In the genomic region with DNA sequence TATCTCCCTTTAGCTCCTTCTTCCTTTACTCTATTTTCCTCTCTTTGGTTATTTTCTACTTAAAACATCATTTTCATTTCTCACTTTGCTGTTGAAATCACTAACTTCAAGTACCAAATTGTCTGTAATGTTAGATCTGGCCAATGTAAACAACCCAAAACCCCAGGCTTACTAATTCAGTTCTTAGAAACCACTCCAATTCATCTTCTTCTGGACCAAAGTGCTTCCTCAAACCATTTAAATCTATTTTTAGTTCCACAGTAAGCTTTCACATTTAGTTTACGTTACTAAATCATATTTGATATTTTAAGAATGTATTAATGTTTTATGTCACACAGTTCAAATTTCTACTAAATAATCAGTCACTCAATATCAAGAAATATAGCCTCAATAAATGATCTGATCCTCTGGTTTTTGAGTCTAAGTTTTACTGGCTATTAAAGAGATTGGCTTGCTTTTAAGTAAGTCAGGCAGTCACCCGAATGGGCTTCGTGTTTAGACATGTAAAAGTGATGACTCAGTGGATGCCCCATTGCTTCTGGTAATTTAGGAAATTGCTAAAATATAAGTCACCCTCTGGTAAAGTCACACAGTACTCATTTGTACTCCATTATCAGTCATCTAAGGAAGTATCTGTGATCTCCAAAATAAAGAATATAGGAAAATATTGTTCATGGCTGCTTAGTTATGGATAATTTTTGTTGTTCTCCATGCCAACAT, we compare ENCODE assay signal across 15 cellular contexts.
DNase-seq lines count a peak whose midpoint lies in the region; ATAC-seq and TF ChIP-seq lines count a peak whose summit lies in the region.
"Had no signal": no experiment of that assay in that cellular context is flagged by ENCODE, and none has a peak within 500 bp of the region (broad histone marks: within the 10 kb centered on the region; RNA-seq: fewer than 3 reads in every experiment).

No MANE protein-coding gene starts in this region.

- H3K4me2 ChIP-seq in PC-3 (ENCODE audit: low read length) (peak overlapping the region; percentile 60), mesendoderm (ENCODE audit: low read length) (no peak overlapping the region)

- intact Hi-C loops in PC-3 (cut with micrococcal nuclease) (loop anchor here (1.0 kb wide), 2 partner anchors 23 to 88 kb away; no protein-coding TSS in a partner anchor), natural killer cell (cut with micrococcal nuclease) (no loop called here)

- H3K9ac ChIP-seq in PC-3 (ENCODE audit: low read length) (no peak overlapping the region), endocrine pancreas (ENCODE audit: control insufficient read depth, insufficient read depth, low read length) (no peak overlapping the region), mesendoderm (ENCODE audit: low read length) (no peak overlapping the region)

- H3K18ac ChIP-seq in mesendoderm (ENCODE audit: low read length): no peak overlapping the region

- no peak overlapping the region for H3K4me3 Mint-ChIP-seq in natural killer cell
- H3K4me3 Mint-ChIP-seq in CD8-positive, alpha-beta memory T cell: no peak overlapping the region
- H3K4me3 Mint-ChIP-seq: activated naive CD4-positive, alpha-beta T cell treated with anti-CD3 and anti-CD28 coated beads, Interleukin-2, amount 50 U/mL, for 24 hours; natural killer cell treated with Interleukin-12 subunit alpha and Interleukin-12 subunit beta and Interleukin-15 and Interleukin-18, amount 100 ng/mL, for 72 hours had no signal

- H3K4me3 ChIP-seq in PC-3 (ENCODE audit: low read length) (peak overlapping the region; percentile 22; the same call in 1 of the 2 replicates), endocrine pancreas (ENCODE audit: control insufficient read depth, insufficient read depth, low read length) (peak overlapping the region; percentile 29), mesendoderm (ENCODE audit: low read length) (no peak overlapping the region)
- no peak overlapping the region for H3K4me3 ChIP-seq in CD8-positive, alpha-beta memory T cell (ENCODE audit: low read length)

- H3K9me3 Mint-ChIP-seq in natural killer cell: peaks cover 11 to 17% of the 10 kb centered on the region in 2 donors
- peaks cover 3 to 31% (median 20%) of the 10 kb centered on the region in 5 donors for H3K9me3 Mint-ChIP-seq in CD8-positive, alpha-beta memory T cell

- H4K5ac ChIP-seq in mesendoderm (ENCODE audit: low read length): no peak overlapping the region

- no peaks in the 10 kb centered on the region for H3K79me2 ChIP-seq in PC-3 (ENCODE audit: low read length)
- no peaks in the 10 kb centered on the region for H3K79me2 ChIP-seq in mesendoderm (ENCODE audit: control insufficient read depth, insufficient read depth, low read length)

- H3K4me1 ChIP-seq in PC-3 (ENCODE audit: insufficient read depth, low read length) (peaks cover 20% of the 10 kb centered on the region), endocrine pancreas (ENCODE audit: control insufficient read depth, insufficient read depth, low read length) (peaks cover 8% of the 10 kb centered on the region), mesendoderm (ENCODE audit: control insufficient read depth, low read depth, low read length) (no peaks in the 10 kb centered on the region)
- no peaks in the 10 kb centered on the region for H3K4me1 ChIP-seq in CD8-positive, alpha-beta memory T cell (ENCODE audit: insufficient read depth, low read length)

- DNase-seq in COLO829 (ENCODE audit: low spot score) (peak; percentile 66), PC-3 (peak; percentile 88), mesendoderm (peak; percentile 35), caudate nucleus (lab: John Stamatoyannopoulos, UW) (no peak), natural killer cell (no peak)
- DNase-seq in CD8-positive, alpha-beta memory T cell: no peak
- DNase-seq: cortex of kidney, NCI-H1092 treated with DMSO at 0.1 percent for 48 hours, right cardiac atrium, WERI-Rb-1 had no signal

- H2BK15ac ChIP-seq in mesendoderm (replicated peaks; ENCODE audit: low read depth): no peak overlapping the region

- POLR2A ChIA-PET in PC-3 (lab: Charles Lee; ENCODE audit: unreplicated experiment): no interaction called here
- POLR2A ChIA-PET in CD8-positive, alpha-beta memory T cell (lab: Charles Lee): no interaction called here

- no peaks in the 10 kb centered on the region for H4K20me1 ChIP-seq in PC-3 (ENCODE audit: low read length)

- no peaks in the 10 kb centered on the region for H3F3A ChIP-seq in PC-3 (ENCODE audit: low read length, unreplicated experiment)

- no peaks in the 10 kb centered on the region for H3K36me3 ChIP-seq in PC-3 (ENCODE audit: low read depth, low read length)
- H3K36me3 ChIP-seq in endocrine pancreas (ENCODE audit: control insufficient read depth, insufficient read depth, low read length): no peaks in the 10 kb centered on the region
- H3K36me3 ChIP-seq in mesendoderm (ENCODE audit: control insufficient read depth, insufficient read depth, low read length): no peaks in the 10 kb centered on the region
- H3K36me3 ChIP-seq in CD8-positive, alpha-beta memory T cell (ENCODE audit: insufficient read depth, low read length): no peaks in the 10 kb centered on the region
- H3K36me3 ChIP-seq: WERI-Rb-1 had no signal

- TF ChIP-seq CTCF in PC-3 (conservative IDR thresholded peaks at IDR 0.05; ENCODE audit: low read depth, low read length): no peak
- no peak for TF ChIP-seq CTCF in natural killer cell (IDR thresholded peaks at IDR 0.05)

- peak overlapping the region; percentile 68 for H3K27ac ChIP-seq in PC-3 (ENCODE audit: low read length)
- H3K27ac ChIP-seq in mesendoderm (ENCODE audit: low read depth, low read length): no peak overlapping the region
- no peak overlapping the region for H3K27ac ChIP-seq in caudate nucleus (ENCODE audit: low read depth, low read length)
- no peak overlapping the region for H3K27ac ChIP-seq in CD8-positive, alpha-beta memory T cell (ENCODE audit: low read depth, low read length)
- H3K27ac ChIP-seq: WERI-Rb-1 had no signal

- CTCF ChIA-PET in PC-3 (lab: Charles Lee): no interaction called here
- CTCF ChIA-PET in CD8-positive, alpha-beta memory T cell (lab: Charles Lee): no interaction called here

- no peak overlapping the region for H2AK5ac ChIP-seq in mesendoderm (ENCODE audit: low read length)

- H3K4ac ChIP-seq in mesendoderm (ENCODE audit: low read depth, low read length): no peak overlapping the region

- ATAC-seq in PC-3: peak; percentile 98
- ATAC-seq in HG02610 (IDR thresholded peaks at IDR 0.05; ENCODE audit: unreplicated experiment): no peak
- ATAC-seq in natural killer cell: no peak
- ATAC-seq: HCT116; natural killer cell treated with Interleukin-12 subunit alpha and Interleukin-12 subunit beta and Interleukin-15 and Interleukin-18, amount 100 ng/mL, for 72 hours; right cardiac atrium had no signal

- H3K27ac Mint-ChIP-seq in natural killer cell: no peak overlapping the region
- H3K27ac Mint-ChIP-seq in CD8-positive, alpha-beta memory T cell: no peak overlapping the region
- H3K27ac Mint-ChIP-seq: activated naive CD4-positive, alpha-beta T cell treated with anti-CD3 and anti-CD28 coated beads, Interleukin-2, amount 50 U/mL, for 24 hours; natural killer cell treated with Interleukin-12 subunit alpha and Interleukin-12 subunit beta and Interleukin-15 and Interleukin-18, amount 100 ng/mL, for 72 hours had no signal

- H3K56ac ChIP-seq in mesendoderm (ENCODE audit: low read length): no peak overlapping the region

- H2BK120ac ChIP-seq in mesendoderm (ENCODE audit: low read depth, low read length): no peak overlapping the region

- H3K36me3 Mint-ChIP-seq in natural killer cell: peaks cover 7% of the 10 kb centered on the region
- no peaks in the 10 kb centered on the region for H3K36me3 Mint-ChIP-seq in CD8-positive, alpha-beta memory T cell
- H3K36me3 Mint-ChIP-seq: activated naive CD4-positive, alpha-beta T cell treated with anti-CD3 and anti-CD28 coated beads, Interleukin-2, amount 50 U/mL, for 24 hours; natural killer cell treated with Interleukin-12 subunit alpha and Interleukin-12 subunit beta and Interleukin-15 and Interleukin-18, amount 100 ng/mL, for 72 hours had no signal

- no peaks in the 10 kb centered on the region for H3K27me3 Mint-ChIP-seq in natural killer cell (ENCODE audit: low read depth in 2 of 2)
- H3K27me3 Mint-ChIP-seq in CD8-positive, alpha-beta memory T cell: no peaks in the 10 kb centered on the region
- H3K27me3 Mint-ChIP-seq: activated naive CD4-positive, alpha-beta T cell treated with anti-CD3 and anti-CD28 coated beads, Interleukin-2, amount 50 U/mL, for 24 hours; natural killer cell treated with Interleukin-12 subunit alpha and Interleukin-12 subunit beta and Interleukin-15 and Interleukin-18, amount 100 ng/mL, for 72 hours had no signal

- H3K9me3 ChIP-seq in PC-3 (ENCODE audit: low read length) (no peaks in the 10 kb centered on the region), endocrine pancreas (ENCODE audit: control insufficient read depth, low read length) (no peaks in the 10 kb centered on the region)
- no peaks in the 10 kb centered on the region for H3K9me3 ChIP-seq in CD8-positive, alpha-beta memory T cell (ENCODE audit: low read length)

- no peak overlapping the region for H4K8ac ChIP-seq in mesendoderm (ENCODE audit: low read depth, low read length)

- no peaks in the 10 kb centered on the region for H3K4me1 Mint-ChIP-seq in natural killer cell
- H3K4me1 Mint-ChIP-seq in CD8-positive, alpha-beta memory T cell: no peaks in the 10 kb centered on the region
- H3K4me1 Mint-ChIP-seq: activated naive CD4-positive, alpha-beta T cell treated with anti-CD3 and anti-CD28 coated beads, Interleukin-2, amount 50 U/mL, for 24 hours had no signal

- H2BK5ac ChIP-seq in mesendoderm (ENCODE audit: low read length): no peak overlapping the region

- H3K79me1 ChIP-seq in mesendoderm (ENCODE audit: low read length): no peaks in the 10 kb centered on the region

- H3K23ac ChIP-seq in mesendoderm (ENCODE audit: low read length): no peak overlapping the region

- no peaks in the 10 kb centered on the region for H3K9me2 ChIP-seq in PC-3 (replicated peaks; ENCODE audit: low read length)

- H2AFZ ChIP-seq in PC-3 (ENCODE audit: low read length): no peak overlapping the region

- no peaks in the 10 kb centered on the region for H3K27me3 ChIP-seq in PC-3 (ENCODE audit: low read length)
- H3K27me3 ChIP-seq in endocrine pancreas (ENCODE audit: control insufficient read depth, insufficient read depth, low read length): no peaks in the 10 kb centered on the region
- no peaks in the 10 kb centered on the region for H3K27me3 ChIP-seq in mesendoderm (ENCODE audit: insufficient read depth, low read length, poor library complexity)
- no peaks in the 10 kb centered on the region for H3K27me3 ChIP-seq in CD8-positive, alpha-beta memory T cell (ENCODE audit: insufficient read depth, low read length, poor library complexity, severe bottlenecking)

- BruUV-seq in PC-3 (replicated peaks; lab: Mats Ljungman, UMichigan): no TSS peak

- WGBS in mesendoderm (ENCODE audit: extremely low coverage, insufficient coverage, low lambda C conversion rate): no CpG with 5 or more reads among the region's 3 CpGs

Comparison
In these comparisons a context has a peak if more than half of its experiments do, and no peak if none do; other contexts are left out.
1. DNase-seq: peak in COLO829 (single experiment), PC-3 (single experiment) and mesendoderm (single experiment); none in caudate nucleus (0 of 61), natural killer cell (single experiment) and CD8-positive, alpha-beta memory T cell (0 of 5).
2. H3K4me3 ChIP-seq: peak in PC-3 (single experiment) and endocrine pancreas (single experiment); none in mesendoderm (single experiment) and CD8-positive, alpha-beta memory T cell (single experiment).